21 cellular contexts compared by ENCODE assay signal in the genomic region with DNA sequence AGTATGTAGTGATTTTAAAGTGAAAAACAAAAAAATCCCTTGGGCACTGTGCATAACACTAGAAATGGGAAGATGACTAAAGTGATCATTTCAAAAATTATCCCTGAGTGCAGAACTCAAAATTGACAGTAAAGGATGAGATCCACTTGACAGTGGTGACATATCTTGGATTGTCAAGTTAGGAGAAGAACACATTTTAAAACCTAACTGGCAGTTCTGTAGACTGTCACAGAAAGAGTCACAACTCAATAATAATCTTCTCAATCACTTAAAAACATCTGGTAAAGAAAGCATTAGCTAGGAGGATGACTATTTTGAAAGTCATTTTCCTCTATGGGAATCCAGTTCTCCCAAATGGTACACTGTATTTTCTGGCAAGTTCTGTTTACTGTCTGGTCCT.
"Had no signal": no experiment of that assay in that cellular context is flagged by ENCODE, and none has a peak within 500 bp of the region (broad histone marks: within the 10 kb centered on the region; RNA-seq: fewer than 3 reads in every experiment).

No MANE protein-coding gene starts in this region.

- H3K27me3 ChIP-seq: colonic mucosa, esophagus muscularis mucosa, foreskin keratinocyte, gastroesophageal sphincter, heart right ventricle, left lung had no signal

- H3K9me3 ChIP-seq: colonic mucosa, esophagus muscularis mucosa, gastroesophageal sphincter, heart right ventricle, left lung, lower lobe of right lung, mucosa of descending colon had no signal

- DNase-seq: colonic mucosa; cortex of kidney; effector CD8-positive, alpha-beta T cell; effector memory CD8-positive, alpha-beta T cell; endodermal cell; foreskin keratinocyte; heart right ventricle; hippocampal formation; left cardiac atrium; left lung; lower lobe of right lung; mesenchymal stem cell; mucosa of descending colon; naive B cell had no signal

- H3K36me3 ChIP-seq: colonic mucosa, esophagus muscularis mucosa, gastroesophageal sphincter, heart right ventricle, left lung, lower lobe of right lung had no signal

- ATAC-seq: effector memory CD8-positive, alpha-beta T cell; foreskin keratinocyte; gastroesophageal sphincter; mucosa of descending colon had no signal

- H3K4me1 ChIP-seq: colonic mucosa, foreskin keratinocyte, gastroesophageal sphincter, left lung had no signal

- H3K4me3 ChIP-seq: colonic mucosa, esophagus muscularis mucosa, gastroesophageal sphincter, heart right ventricle, left lung, lower lobe of right lung, mucosa of descending colon had no signal

- H3K27ac ChIP-seq: colonic mucosa, epithelial cell of prostate, esophagus muscularis mucosa, foreskin keratinocyte, gastroesophageal sphincter, left lung, lower lobe of right lung had no signal

- FAIRE-seq: endometrium, frontal cortex, islet of Langerhans, keratinocyte had no signal
